In genomic region chr9:134258828-134259546, GRCh38 we compare ENCODE assay signal across 18 cellular contexts.
DNase-seq lines count a peak whose midpoint lies in the region; ATAC-seq and TF ChIP-seq lines count a peak whose summit lies in the region.
"Had no signal": no experiment of that assay in that cellular context is flagged by ENCODE, and none has a peak within 500 bp of the region (broad histone marks: within the 10 kb centered on the region; RNA-seq: fewer than 3 reads in every experiment).

No MANE protein-coding gene starts in this region.

- no peak overlapping the region for H2AFZ ChIP-seq in hepatocyte

- H4K20me1 ChIP-seq in BLaER1, result no peaks in the 10 kb centered on the region
- H4K20me1 ChIP-seq in hepatocyte (ENCODE audit: insufficient read depth, poor library complexity, severe bottlenecking), result no peaks in the 10 kb centered on the region
- H4K20me1 ChIP-seq: BLaER1 treated with 17β-estradiol and CSF1 and Interleukin-3, amounts not matched to agents 10 nM and 100 nM had no signal

- no peaks in the 10 kb centered on the region for H3K36me3 ChIP-seq in BLaER1
- no peaks in the 10 kb centered on the region for H3K36me3 ChIP-seq in heart right ventricle
- no peaks in the 10 kb centered on the region for H3K36me3 ChIP-seq in right lobe of liver
- H3K36me3 ChIP-seq in hepatocyte (replicated peaks; ENCODE audit: insufficient read depth, low read depth), result no peaks in the 10 kb centered on the region
- H3K36me3 ChIP-seq: BLaER1 treated with 17β-estradiol and CSF1 and Interleukin-3, amounts not matched to agents 10 nM and 100 nM had no signal

- intact Hi-C loops in heart right ventricle (cut with DNase I), result no loop called here
- intact Hi-C loops in right lobe of liver (cut with DNase I), result loop anchor here in 1 of 2 donors (2.0 to 10.0 kb wide), 2 partner anchors 38 to 84 kb away; no protein-coding TSS in a partner anchor

- no peaks in the 10 kb centered on the region for H3K27me3 ChIP-seq in BLaER1
- H3K27me3 ChIP-seq in heart right ventricle, result peaks cover 0 to 7% (median 0%) of the 10 kb centered on the region in 7 donors
- H3K27me3 ChIP-seq in right lobe of liver, result no peaks in the 10 kb centered on the region
- H3K27me3 ChIP-seq in hepatocyte, result no peaks in the 10 kb centered on the region

- no peaks in the 10 kb centered on the region for H3K9me3 ChIP-seq in BLaER1
- H3K9me3 ChIP-seq in heart right ventricle, result no peaks in the 10 kb centered on the region
- no peaks in the 10 kb centered on the region for H3K9me3 ChIP-seq in right lobe of liver
- no peaks in the 10 kb centered on the region for H3K9me3 ChIP-seq in hepatocyte (ENCODE audit: low read depth)
- H3K9me3 ChIP-seq: BLaER1 treated with 17β-estradiol and CSF1 and Interleukin-3, amounts not matched to agents 10 nM and 100 nM had no signal

- H3K4me2 ChIP-seq in BLaER1 (peak overlapping the region; percentile 83; the same call in 1 of the 2 replicates), hepatocyte (no peak overlapping the region)

- ATAC-seq in heart right ventricle (peak; percentile 67 to 91 (median 82)), right lobe of liver (peak; percentile 83 to 90 (median 88)), HG02970 (IDR thresholded peaks at IDR 0.05; ENCODE audit: low FRiP score, unreplicated experiment) (no peak)

- no peaks in the 10 kb centered on the region for H3K9me2 ChIP-seq in hepatocyte (replicated peaks; ENCODE audit: insufficient read depth)

- 77 to 80% methylated on average over 11 of the region's 11 CpGs for WGBS in heart right ventricle, 2 donors
- 23% methylated on average over 4 of the region's 11 CpGs for WGBS in right lobe of liver (ENCODE audit: insufficient coverage, low coverage, low lambda C conversion rate, missing lambda C conversion rate)
- WGBS in hepatocyte (ENCODE audit: low lambda C conversion rate, missing lambda C conversion rate), result 76% methylated on average over 8 of the region's 11 CpGs

- H3K9ac ChIP-seq in BLaER1, result no peak overlapping the region
- H3K9ac ChIP-seq: BLaER1 treated with 17β-estradiol and CSF1 and Interleukin-3, amounts not matched to agents 10 nM and 100 nM had no signal

- H3K27ac ChIP-seq in BLaER1, result no peak overlapping the region
- peak overlapping the region in 1 of 10 donors; percentile 61 for H3K27ac ChIP-seq in heart right ventricle
- peak overlapping the region; percentile 73 to 96 (median 96) for H3K27ac ChIP-seq in right lobe of liver
- no peak overlapping the region for H3K27ac ChIP-seq in hepatocyte
- H3K27ac ChIP-seq: BLaER1 treated with 17β-estradiol and CSF1 and Interleukin-3, amounts not matched to agents 10 nM and 100 nM had no signal

- H3K4me1 ChIP-seq in BLaER1 (peaks cover 83% of the 10 kb centered on the region), heart right ventricle (peaks cover 0 to 13% (median 9%) of the 10 kb centered on the region in 9 donors), right lobe of liver (peaks cover 0 to 47% (median 22%) of the 10 kb centered on the region in 4 donors), hepatocyte (ENCODE audit: insufficient read depth) (peaks cover 7% of the 10 kb centered on the region)

- peak; percentile 92 for DNase-seq in HuH-7.5 (ENCODE audit: low spot score)
- DNase-seq in heart right ventricle, result peak; percentile 36 to 72
- DNase-seq in right lobe of liver, result peak; percentile 90 to 98 (median 97)
- DNase-seq in hepatocyte (ENCODE audit: low spot score), result no peak
- no peak for DNase-seq in activated effector memory CD4-positive, alpha-beta T cell treated with anti-CD3 and anti-CD28 coated beads, Interleukin-2, amount 50 U/mL, for 16 hours
- no peak for DNase-seq in cerebellar nuclear complex (lab: John Stamatoyannopoulos, UW)
- DNase-seq: CD8-positive, alpha-beta memory T cell; DMS79; KBM-7; NCI-H1105 treated with DMSO at 0.1 percent for 48 hours; NCI-H1694 treated with DMSO at 0.1 percent for 48 hours; NCI-H510A; NCI-H748 treated with DMSO at 0.1 percent for 48 hours; NK-92 treated with Interleukin-12 subunit alpha and Interleukin-12 subunit beta, amount 100 ng/mL, for 24 hours; SHP77 had no signal

- TF ChIP-seq POLR2A in right lobe of liver (IDR thresholded peaks at IDR 0.05), result no peak

- H3K4me3 ChIP-seq in BLaER1 (no peak overlapping the region), heart right ventricle (no peak overlapping the region), right lobe of liver (no peak overlapping the region), hepatocyte (no peak overlapping the region)
- H3K4me3 ChIP-seq: BLaER1 treated with 17β-estradiol and CSF1 and Interleukin-3, amounts not matched to agents 10 nM and 100 nM had no signal

- no peaks in the 10 kb centered on the region for H3K79me2 ChIP-seq in hepatocyte

- TF ChIP-seq CTCF in heart right ventricle (IDR thresholded peaks at IDR 0.05) (no peak), right lobe of liver (IDR thresholded peaks at IDR 0.05) (no peak), hepatocyte (IDR thresholded peaks at IDR 0.05; ENCODE audit: poor library complexity) (no peak)

Comparison
In these comparisons a context has a peak if more than half of its experiments do, and no peak if none do; other contexts are left out.
1. H3K27ac ChIP-seq: peak in right lobe of liver (3 of 3); none in BLaER1 (single experiment) and hepatocyte (single experiment).
2. DNase-seq: peak in HuH-7.5 (single experiment), heart right ventricle (2 of 2) and right lobe of liver (3 of 3); none in hepatocyte (single experiment), activated effector memory CD4-positive, alpha-beta T cell treated with anti-CD3 and anti-CD28 coated beads, Interleukin-2, amount 50 U/mL, for 16 hours (single experiment) and cerebellar nuclear complex (0 of 2).